ENCODE assay signal across 8 cellular contexts in the genomic region with DNA sequence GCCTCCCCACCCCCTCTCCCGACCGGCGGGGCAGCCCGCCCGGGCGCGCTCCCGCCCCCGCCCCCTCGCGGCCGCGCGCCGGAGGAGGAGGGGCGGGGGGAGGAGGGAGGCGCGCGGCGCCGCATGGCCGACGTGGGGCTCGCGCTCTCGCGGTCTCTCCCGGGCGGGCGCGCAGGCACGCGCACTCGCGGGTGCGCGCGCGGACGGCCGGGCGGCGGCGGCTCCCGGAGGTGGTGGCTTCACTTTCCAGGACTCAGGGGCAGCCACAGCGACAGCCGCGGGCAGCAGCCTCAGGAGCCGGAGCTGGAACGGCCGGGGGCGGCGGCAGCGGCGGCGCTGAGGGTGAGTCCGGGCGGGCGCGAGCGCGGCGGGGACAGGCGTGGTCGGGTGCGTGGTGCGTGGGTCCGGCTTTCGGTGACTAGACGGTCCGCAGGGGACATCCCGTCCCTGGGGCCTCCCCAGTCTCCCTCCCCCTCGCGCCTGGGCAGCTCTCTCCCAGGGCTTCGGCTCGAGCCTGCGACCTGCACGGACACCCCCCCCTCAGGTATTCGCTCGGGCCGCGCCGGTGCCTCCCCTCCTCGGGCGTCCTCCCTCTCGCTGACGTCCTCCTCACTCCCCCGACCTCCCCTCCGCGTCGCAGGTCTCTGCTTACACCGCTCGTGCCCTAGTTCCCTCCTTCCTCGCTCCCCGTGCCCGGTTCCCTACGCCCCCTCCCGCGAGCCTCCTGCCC. TPM values are rescaled to one million over a fixed set of nuclear protein-coding genes. Genes with fewer than 3 reads are reported as not detected.
A peak's percentile ranks its signal among the peaks of the same experiment; 100 is the strongest.
DNase-seq lines count a peak whose midpoint lies in the region; ATAC-seq, FAIRE-seq and TF ChIP-seq lines count a peak whose summit lies in the region.

TSS of gene UBE2E2 (plus strand) at position 407 of the 730 bp plus-strand sequence.

- FAIRE-seq in GM12878 (lab: Jason Lieb, UNC) = no peak

- H3K9me3 ChIP-seq in GM12878 (replicated peaks; ENCODE audit: control insufficient read depth, insufficient read depth, low read length) = no peaks in the 10 kb centered on the region

- POLR2A ChIA-PET in GM12878 (lab: Charles Lee) = interaction anchor here (0.6 to 1.0 kb wide), 2 partner anchors 18 to 51 kb away, joined by 3 read pairs; no protein-coding TSS in a partner anchor

- in situ Hi-C loops in GM12878 (cut with MboI) = no loop called here

- RAD21 ChIA-PET in GM12878 (lab: Charles Lee; ENCODE audit: unreplicated experiment) = interaction anchor here (1.0 kb wide), 1 partner anchor 14 kb away, joined by 3 read pairs; no protein-coding TSS in a partner anchor

- TF ChIP-seq CTCF in GM12878 (IDR thresholded peaks at IDR 0.05 in 2 of 3, conservative IDR thresholded peaks at IDR 0.05 in 1 of 3; ENCODE audit: control insufficient read depth in 2 of 3, extremely low read depth in 1 of 3, insufficient read depth in 1 of 3, low read depth in 3 of 3, low read length in 3 of 3) = no peak

- H4K20me1 ChIP-seq in GM12878 (ENCODE audit: control insufficient read depth, insufficient read depth) = no peaks in the 10 kb centered on the region

- no peaks in the 10 kb centered on the region for H3K36me3 ChIP-seq in GM12878 (ENCODE audit: control insufficient read depth in 2 of 2, insufficient read depth in 2 of 2, low read length in 1 of 2)

- peak within 1 kb of the TSS; percentile 65 for H3K9ac ChIP-seq in GM12878 (ENCODE audit: control insufficient read depth, insufficient read depth, low read length)

- ATAC-seq in GM21717 (IDR thresholded peaks at IDR 0.05; ENCODE audit: unreplicated experiment) (peak; percentile 69), GM12878 (peak; percentile 77)

- CTCF ChIA-PET in GM12878 (lab: Yijun Ruan, JAX) = interaction anchor here (0.7 kb wide), 1 partner anchor 54 kb away, joined by 3 read pairs; no protein-coding TSS in a partner anchor

- peak; percentile 99 for DNase-seq in GM03348 (ENCODE audit: low spot score)
- DNase-seq in SW480 (ENCODE audit: low spot score) = peak; percentile 50
- DNase-seq in GM12878 (ENCODE audit: low read depth, low spot score) = no peak
- DNase-seq in hippocampal formation (lab: John Stamatoyannopoulos, UW) = peak; percentile 58 to 67
- DNase-seq in retina = peak; percentile 85
- DNase-seq in MV-4-11 (lab: John Stamatoyannopoulos, UW) = no peak

- peak within 1 kb of the TSS; percentile 59 for H3K27ac ChIP-seq in GM12878 (ENCODE audit: control insufficient read depth, insufficient read depth)

- intact Hi-C loops in GM12878 (cut with micrococcal nuclease; ENCODE audit: unreplicated experiment) = loop anchor here (2.0 to 5.0 kb wide), 6 partner anchors 42 to 604 kb away; partner anchors contain the start of gene UBE2E1

- TF ChIP-seq EP300 in Ishikawa (IDR thresholded peaks at IDR 0.05; ENCODE audit: borderline replicate concordance) (no peak; the same call in 1 of the 2 replicates), GM12878 (IDR thresholded peaks at IDR 0.05; ENCODE audit: borderline replicate concordance in 1 of 2, control insufficient read depth in 1 of 2, low read depth in 2 of 2, low read length in 2 of 2) (no peak)

- no peaks in the 10 kb centered on the region for H3K27me3 ChIP-seq in GM12878 (replicated peaks in 1 of 2; ENCODE audit: control insufficient read depth in 2 of 2, insufficient read depth in 2 of 2, low read length in 1 of 2)

- H3K4me3 ChIP-seq in GM12878 = peak within 1 kb of the TSS; percentile 92

- H3K79me2 ChIP-seq in GM12878 (ENCODE audit: control insufficient read depth, insufficient read depth, low read length) = peaks cover 44% of the 10 kb centered on the region

- no TSS peak for BruUV-seq in GM12878 (replicated peaks; lab: Mats Ljungman, UMichigan)

- SMC1A ChIA-PET in GM12878 (lab: Charles Lee; ENCODE audit: uncharacterized antibody, unreplicated experiment) = interaction anchor here (1.0 kb wide), 1 partner anchor 52 kb away, joined by 4 read pairs; no protein-coding TSS in a partner anchor

- peak within 1 kb of the TSS; percentile 83 for H3K4me2 ChIP-seq in GM12878 (ENCODE audit: control insufficient read depth, insufficient read depth)

- peak; percentile 75 for TF ChIP-seq POLR2A in GM12878 (IDR thresholded peaks at IDR 0.05; ENCODE audit: low read depth, low read length)

- TF ChIP-seq RAD21 in Ishikawa (IDR thresholded peaks at IDR 0.05; ENCODE audit: low read depth) (no peak), GM12878 (IDR thresholded peaks at IDR 0.05; ENCODE audit: insufficient read depth, low read depth, low read length) (peak; percentile 22; the same call in 1 of the 2 replicates)

- peak within 1 kb of the TSS; percentile 88 for H2AFZ ChIP-seq in GM12878 (ENCODE audit: control insufficient read depth, low read depth, low read length)

- under 1% methylated on average over 41 of the region's 99 CpGs for WGBS in GM12878 (ENCODE audit: insufficient coverage, insufficient replicate concordance, low lambda C conversion rate, missing lambda C conversion rate)

- no peaks in the 10 kb centered on the region for H3K4me1 ChIP-seq in GM12878 (ENCODE audit: control insufficient read depth, insufficient read depth, low read length)

TF ChIP-seq in Ishikawa, 13 proteins besides CTCF, POLR2A, EP300 and RAD21:
- TF ChIP-seq TCF12 (IDR thresholded peaks at IDR 0.05; ENCODE audit: low read depth) = peak; percentile 43; the same call in 1 of the 2 replicates
- TF ChIP-seq TAF1 (IDR thresholded peaks at IDR 0.05; ENCODE audit: low read depth) = 0 out of 2 replicates have a peak, but pooled peaks have one; percentile 28
- 0 out of 2 replicates have a peak, but pooled peaks have one; percentile 39 for TF ChIP-seq MAX (IDR thresholded peaks at IDR 0.05)
- TF ChIP-seq CREB1 (IDR thresholded peaks at IDR 0.05; ENCODE audit: low read depth) = no peak
TF ChIP-seq in Ishikawa: peak in this region for 3.

TF ChIP-seq in GM12878, 131 proteins besides CTCF, POLR2A, EP300 and RAD21 (continues in another document):
- TF ChIP-seq E4F1 (IDR thresholded peaks at IDR 0.05; ENCODE audit: borderline replicate concordance, partially characterized antibody) (no peak), SKIL (IDR thresholded peaks at IDR 0.05; ENCODE audit: low read depth, poor library complexity, severe bottlenecking) (no peak), MYB (IDR thresholded peaks at IDR 0.05; ENCODE audit: borderline replicate concordance, low read depth, low read length) (no peak), YY1 (IDR thresholded peaks at IDR 0.05; ENCODE audit: low read depth, low read length) (peak; percentile 75), RUNX3 (IDR thresholded peaks at IDR 0.05; ENCODE audit: low read length) (no peak; the same call in 1 of the 2 replicates), NFIC (IDR thresholded peaks at IDR 0.05; ENCODE audit: low read depth, low read length) (no peak), RAD51 (IDR thresholded peaks at IDR 0.05) (no peak)

RNA-seq across cellular contexts. Expression of gene UBE2E2, which starts in this region (rescaled TPM):
- 90.4 and 98.5 TPM in 2 replicates for total RNA-seq in GM12878 (2013; cell fraction: nucleolus; rRNA removed)
- total RNA-seq in GM12878 (2014; rRNA removed) (29.4 and 46.4 TPM in 2 replicates), GM12878 (2014; rRNA removed; fragmentation: Illumina TruSeq; extraction: Trizol) (27.4 and 35.9 TPM in 2 replicates), GM12878 (2021) (38.2 and 41.5 TPM in 2 replicates)
- polyA plus RNA-seq in GM12878 (2011; ENCODE audit: low read depth) = 14.1 TPM
- polyA plus RNA-seq in GM12878 (2011; rRNA removed) (71.0 and 111 TPM in 2 replicates), GM12878 (2014; fragmentation: Illumina TruSeq; extraction: Trizol) (29.6 and 33.4 TPM in 2 replicates), GM12878 (2014; fragmentation: Nextera tagmentation; extraction: Ambion mirVana) (10 to 100 TPM in 1 of 2 experiments, 1 to 10 TPM in 1; 8.7 to 15.0 TPM), GM12878 (2014; rRNA removed) (29.5 and 37.0 TPM in 2 replicates), GM12878 (2016; fragmentation: Nextera tagmentation; extraction: Ambion mirVana) (10 to 100 TPM; 59.9 TPM)
- 46.5 and 59.9 TPM in 2 replicates for polyA plus RNA-seq in GM12878 (2011; cell fraction: cytosol; rRNA removed)
- 23.5 and 28.8 TPM in 2 replicates for polyA plus RNA-seq in GM12878 (2011; cell fraction: nucleus; rRNA removed)
- 27.7 and 28.2 TPM in 2 replicates for polyA plus RNA-seq in GM12878 (2012)
- polyA minus RNA-seq in GM12878 (2011; rRNA and poly(A)+ RNA removed) = 25.9 and 27.7 TPM in 2 replicates
- polyA minus RNA-seq in GM12878 (2011; cell fraction: cytosol; rRNA and poly(A)+ RNA removed) = 13.6 and 34.9 TPM in 2 replicates
- polyA minus RNA-seq in GM12878 (2011; cell fraction: nucleus; rRNA and poly(A)+ RNA removed) = 27.9 and 47.6 TPM in 2 replicates

Comparison
In these comparisons a context has a peak if more than half of its experiments do, and no peak if none do; other contexts are left out.
1. DNase-seq: peak in GM03348 (single experiment), SW480 (single experiment), hippocampal formation (2 of 2) and retina (single experiment); none in GM12878 (single experiment) and MV-4-11 (single experiment).